ENCODE assay signal across 22 cellular contexts in the genomic region with DNA sequence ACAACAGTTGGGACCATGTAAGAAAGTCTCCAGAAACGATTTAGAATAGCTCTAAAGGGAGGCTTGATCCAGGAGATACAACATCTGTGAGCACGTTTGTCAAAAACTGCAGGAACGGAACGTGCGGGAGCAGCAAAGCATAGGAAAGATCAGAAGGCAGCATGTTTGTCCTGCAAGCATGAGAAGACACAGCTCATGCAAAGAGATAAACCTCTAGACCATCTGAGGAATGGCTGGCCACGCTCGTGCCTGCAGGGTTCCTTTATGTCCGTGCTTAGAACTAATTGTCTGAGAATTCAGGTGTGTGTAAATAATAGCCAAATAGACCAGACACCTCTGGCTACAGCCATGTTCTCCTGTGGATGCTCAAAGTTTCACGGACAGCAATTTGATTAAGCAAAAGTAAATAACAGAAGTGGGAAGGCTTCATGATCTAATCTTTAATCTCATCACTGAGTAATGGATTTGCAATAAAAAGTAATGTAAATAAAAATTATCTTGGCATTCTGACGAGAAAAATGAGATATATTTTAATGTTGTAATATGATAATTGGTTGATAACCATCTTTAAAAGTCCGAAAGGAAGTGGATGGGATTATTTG.
A peak's percentile ranks its signal among the peaks of the same experiment; 100 is the strongest.
DNase-seq lines count a peak whose midpoint lies in the region; ATAC-seq and TF ChIP-seq lines count a peak whose summit lies in the region.
"Had no signal": no experiment of that assay in that cellular context is flagged by ENCODE, and none has a peak within 500 bp of the region (broad histone marks: within the 10 kb centered on the region; RNA-seq: fewer than 3 reads in every experiment).

No MANE protein-coding gene starts in this region.

- TF ChIP-seq CTCF in VCaP (conservative IDR thresholded peaks at IDR 0.05), result no peak

- POLR2A ChIA-PET in naive thymus-derived CD8-positive, alpha-beta T cell (lab: Charles Lee), result no interaction called here

- H3K9me3 Mint-ChIP-seq in naive thymus-derived CD8-positive, alpha-beta T cell, result peaks cover 0 to 22% (median 3%) of the 10 kb centered on the region in 9 donors

- peak; percentile 26 for DNase-seq in NCI-H510A treated with DMSO at 0.1 percent for 48 hours (lab: John Stamatoyannopoulos, UW)
- no peak for DNase-seq in NCI-H510A (lab: John Stamatoyannopoulos, UW)
- peak; percentile 28 for DNase-seq in NCI-H748 treated with DMSO at 0.1 percent for 48 hours (lab: John Stamatoyannopoulos, UW)
- DNase-seq in naive thymus-derived CD8-positive, alpha-beta T cell, result no peak
- no peak for DNase-seq in Ammon's horn (ENCODE audit: low spot score)
- DNase-seq in AG08395 (ENCODE audit: low spot score), result no peak
- DNase-seq: DMS 273 treated with DMSO at 0.1 percent for 48 hours, GM23248, KG1, NCI-H1092 treated with DMSO at 0.1 percent for 48 hours, NCI-H1694, NCI-H2081, NCI-H2171 treated with DMSO at 0.1 percent for 48 hours, NCI-H446 treated with DMSO at 0.1 percent for 48 hours, NCI-H82, SW 1271, T-helper 17 cell had no signal

- ATAC-seq in naive thymus-derived CD8-positive, alpha-beta T cell, result no peak
- no peak for ATAC-seq in HG03354 (IDR thresholded peaks at IDR 0.05; ENCODE audit: poor library complexity, severe bottlenecking, unreplicated experiment)
- ATAC-seq: Right ventricle myocardium inferior, T-helper 17 cell had no signal

- H3K36me3 Mint-ChIP-seq in naive thymus-derived CD8-positive, alpha-beta T cell, result no peaks in the 10 kb centered on the region

- peak overlapping the region; percentile 10; the same call in 1 of the 2 replicates for H3K27ac ChIP-seq in VCaP
- H3K27ac ChIP-seq: GM23248, SJSA1 had no signal

- H3K4me3 Mint-ChIP-seq in naive thymus-derived CD8-positive, alpha-beta T cell, result no peak overlapping the region
- H3K4me3 Mint-ChIP-seq: B cell, T-helper 17 cell had no signal

- H3K4me1 Mint-ChIP-seq in naive thymus-derived CD8-positive, alpha-beta T cell, result no peaks in the 10 kb centered on the region
- H3K4me1 Mint-ChIP-seq: B cell, T-helper 17 cell had no signal

- H3K27ac Mint-ChIP-seq in naive thymus-derived CD8-positive, alpha-beta T cell, result no peak overlapping the region
- H3K27ac Mint-ChIP-seq: B cell, T-helper 17 cell had no signal

- no peaks in the 10 kb centered on the region for H3K27me3 Mint-ChIP-seq in naive thymus-derived CD8-positive, alpha-beta T cell
- H3K27me3 Mint-ChIP-seq: B cell, T-helper 17 cell had no signal

Comparison
In these comparisons a context has a peak if more than half of its experiments do, and no peak if none do; other contexts are left out.
1. DNase-seq: peak in NCI-H510A treated with DMSO at 0.1 percent for 48 hours (single experiment) and NCI-H748 treated with DMSO at 0.1 percent for 48 hours (single experiment); none in NCI-H510A (single experiment), naive thymus-derived CD8-positive, alpha-beta T cell (0 of 10), Ammon's horn (single experiment) and AG08395 (single experiment).